In genomic region chr7:82665966-82666507, GRCh38 we compare ENCODE assay signal across 14 cellular contexts.
"Had no signal": no experiment of that assay in that cellular context is flagged by ENCODE, and none has a peak within 500 bp of the region (broad histone marks: within the 10 kb centered on the region; RNA-seq: fewer than 3 reads in every experiment).

No MANE protein-coding gene starts in this region.

- DNase-seq: activated CD4-positive, alpha-beta T cell treated with anti-CD3 and anti-CD28 coated beads, Interleukin-2, amount 10 ng/mL, durations not matched to agents 7 days and 5 days; activated CD8-positive, alpha-beta memory T cell treated with anti-CD3 and anti-CD28 coated beads for 24 hours; activated naive CD4-positive, alpha-beta T cell; activated naive CD8-positive, alpha-beta T cell treated with anti-CD3 and anti-CD28 coated beads, Interleukin-2, amount 10 ng/mL, durations not matched to agents 7 days and 5 days; effector CD4-positive, alpha-beta T cell; esophagus squamous epithelium; foreskin melanocyte; heart left ventricle; immature natural killer cell; pancreas; stimulated activated CD4-positive, alpha-beta T cell treated with anti-CD3 and anti-CD28 coated beads, Interleukin-4, amount 100 ng/mL, for 1 hour; stimulated activated naive B cell treated with anti-CD40 and anti-IgM and Interleukin-4, amounts not matched to agents 10 μg/mL and 1 μg/mL and 100 μg/mL, for 72 hours; thyroid gland had no signal

- H3K4me3 ChIP-seq: coronary artery, esophagus squamous epithelium, heart left ventricle, pancreas, thyroid gland had no signal

- ATAC-seq: heart left ventricle; pancreas; stimulated activated naive B cell treated with anti-CD40 and anti-IgM and Interleukin-4, amounts not matched to agents 10 μg/mL and 1 μg/mL and 100 μg/mL, for 72 hours had no signal
